In genomic region chr4:151760713-151761661, GRCh38 we compare ENCODE assay signal across 1 cellular context.
TF ChIP-seq lines count a peak whose summit lies in the region.

GATB (minus strand) TSS chr4:151761007; CDS start chr4:151760982, 25 bp downstream.

TF ChIP-seq in K562, 482 proteins besides CTCF, POLR2A, EP300 and RAD21 (continued from another document and continues in another):
- no peak for TF ChIP-seq ZNF696 (CRISPR knock-in tag; conservative IDR thresholded peaks at IDR 0.05)
- TF ChIP-seq ZBTB33 (CRISPR knock-in tag; IDR thresholded peaks at IDR 0.05): no peak
- TF ChIP-seq KAT7 (CRISPR knock-in tag; IDR thresholded peaks at IDR 0.05; ENCODE audit: borderline replicate concordance): peak; percentile 77; the same call in 1 of the 2 replicates
- TF ChIP-seq, protein P1, sequence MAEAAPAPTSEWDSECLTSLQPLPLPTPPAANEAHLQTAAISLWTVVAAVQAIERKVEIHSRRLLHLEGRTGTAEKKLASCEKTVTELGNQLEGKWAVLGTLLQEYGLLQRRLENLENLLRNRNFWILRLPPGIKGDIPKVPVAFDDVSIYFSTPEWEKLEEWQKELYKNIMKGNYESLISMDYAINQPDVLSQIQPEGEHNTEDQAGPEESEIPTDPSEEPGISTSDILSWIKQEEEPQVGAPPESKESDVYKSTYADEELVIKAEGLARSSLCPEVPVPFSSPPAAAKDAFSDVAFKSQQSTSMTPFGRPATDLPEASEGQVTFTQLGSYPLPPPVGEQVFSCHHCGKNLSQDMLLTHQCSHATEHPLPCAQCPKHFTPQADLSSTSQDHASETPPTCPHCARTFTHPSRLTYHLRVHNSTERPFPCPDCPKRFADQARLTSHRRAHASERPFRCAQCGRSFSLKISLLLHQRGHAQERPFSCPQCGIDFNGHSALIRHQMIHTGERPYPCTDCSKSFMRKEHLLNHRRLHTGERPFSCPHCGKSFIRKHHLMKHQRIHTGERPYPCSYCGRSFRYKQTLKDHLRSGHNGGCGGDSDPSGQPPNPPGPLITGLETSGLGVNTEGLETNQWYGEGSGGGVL (CRISPR knock-in tag; IDR thresholded peaks at IDR 0.05): no peak
- no peak for TF ChIP-seq XRCC4 (IDR thresholded peaks at IDR 0.05; ENCODE audit: extremely low read depth, insufficient read depth, insufficient read length)
- no peak for TF ChIP-seq POLR2AphosphoS2 (IDR thresholded peaks at IDR 0.05; ENCODE audit: low read length)
- no peak for TF ChIP-seq PCBP1 (IDR thresholded peaks at IDR 0.05; ENCODE audit: low read depth, low read length, poor library complexity, severe bottlenecking)
- TF ChIP-seq RREB1 (CRISPR knock-in tag; IDR thresholded peaks at IDR 0.05): no peak
- no peak for TF ChIP-seq KLF10 (CRISPR knock-in tag; IDR thresholded peaks at IDR 0.05)
- peak; percentile 89 for TF ChIP-seq MXI1 (IDR thresholded peaks at IDR 0.05; ENCODE audit: low read depth, low read length)
- TF ChIP-seq FOXJ3 (CRISPR knock-in tag; IDR thresholded peaks at IDR 0.05): no peak
- TF ChIP-seq, protein P2, sequence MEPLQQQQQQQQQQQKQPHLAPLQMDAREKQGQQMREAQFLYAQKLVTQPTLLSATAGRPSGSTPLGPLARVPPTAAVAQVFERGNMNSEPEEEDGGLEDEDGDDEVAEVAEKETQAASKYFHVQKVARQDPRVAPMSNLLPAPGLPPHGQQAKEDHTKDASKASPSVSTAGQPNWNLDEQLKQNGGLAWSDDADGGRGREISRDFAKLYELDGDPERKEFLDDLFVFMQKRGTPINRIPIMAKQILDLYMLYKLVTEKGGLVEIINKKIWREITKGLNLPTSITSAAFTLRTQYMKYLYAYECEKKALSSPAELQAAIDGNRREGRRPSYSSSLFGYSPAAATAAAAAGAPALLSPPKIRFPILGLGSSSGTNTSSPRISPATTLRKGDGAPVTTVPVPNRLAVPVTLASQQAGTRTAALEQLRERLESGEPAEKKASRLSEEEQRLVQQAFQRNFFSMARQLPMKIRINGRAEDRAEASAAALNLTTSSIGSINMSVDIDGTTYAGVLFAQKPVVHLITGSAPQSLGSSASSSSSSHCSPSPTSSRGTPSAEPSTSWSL (CRISPR knock-in tag; IDR thresholded peaks at IDR 0.05; ENCODE audit: borderline replicate concordance): no peak
- TF ChIP-seq CCAR2 (IDR thresholded peaks at IDR 0.05; ENCODE audit: low read depth, low read length): no peak
- no peak for TF ChIP-seq E2F5 (CRISPR knock-in tag; IDR thresholded peaks at IDR 0.05)
- TF ChIP-seq RFX5 (IDR thresholded peaks at IDR 0.05; ENCODE audit: low read depth, low read length): no peak
- TF ChIP-seq PYGO2 (tag; IDR thresholded peaks at IDR 0.05): no peak
- TF ChIP-seq EZH2 (IDR thresholded peaks at IDR 0.05; ENCODE audit: borderline replicate concordance, low read depth, low read length): no peak
- TF ChIP-seq ZSCAN32 (CRISPR knock-in tag; IDR thresholded peaks at IDR 0.05): no peak
- TF ChIP-seq NR0B1 (IDR thresholded peaks at IDR 0.05; ENCODE audit: partially characterized antibody): no peak
- no peak for TF ChIP-seq SMAD2 (IDR thresholded peaks at IDR 0.05; ENCODE audit: low read depth, low read length)
- no peak for TF ChIP-seq IRF2 (CRISPR knock-in tag; IDR thresholded peaks at IDR 0.05)
- TF ChIP-seq MIER1 (IDR thresholded peaks at IDR 0.05; ENCODE audit: low read depth): no peak
- TF ChIP-seq SMC3 (conservative IDR thresholded peaks at IDR 0.05; ENCODE audit: insufficient read depth, low read depth, low read length): no peak
- TF ChIP-seq KLF1 (tag; IDR thresholded peaks at IDR 0.05): no peak
- TF ChIP-seq ZNF347 (CRISPR knock-in tag; IDR thresholded peaks at IDR 0.05; ENCODE audit: low read depth): no peak
- 0 out of 2 replicates have a peak, but pooled peaks have one; percentile 41 for TF ChIP-seq CGGBP1 (CRISPR knock-in tag; IDR thresholded peaks at IDR 0.05)
- TF ChIP-seq ZNF512 (tag; IDR thresholded peaks at IDR 0.05): no peak
- TF ChIP-seq CXXC5 (CRISPR knock-in tag; IDR thresholded peaks at IDR 0.05): peak; percentile 53; the same call in 1 of the 2 replicates
- no peak for TF ChIP-seq HNRNPH1 (optimal IDR thresholded peaks at IDR 0.05; ENCODE audit: low read depth, low read length)
- no peak for TF ChIP-seq ZNF778 (CRISPR knock-in tag; IDR thresholded peaks at IDR 0.05)
- TF ChIP-seq NR2F6 (CRISPR knock-in tag; IDR thresholded peaks at IDR 0.05): no peak
- TF ChIP-seq SNIP1 (IDR thresholded peaks at IDR 0.05; ENCODE audit: low read depth): no peak
- TF ChIP-seq MLLT1 (IDR thresholded peaks at IDR 0.05): no peak
- no peak for TF ChIP-seq DPF2 (IDR thresholded peaks at IDR 0.05)
- peak; percentile 90 for TF ChIP-seq POLR2G (IDR thresholded peaks at IDR 0.05; ENCODE audit: low read depth, low read length)
- peak; percentile 56 for TF ChIP-seq NR2C1 (IDR thresholded peaks at IDR 0.05)
- TF ChIP-seq NR2C1 (tag; IDR thresholded peaks at IDR 0.05): peak; percentile 75
- TF ChIP-seq ZKSCAN8 (CRISPR knock-in tag; IDR thresholded peaks at IDR 0.05): no peak
- TF ChIP-seq PHB (CRISPR knock-in tag; IDR thresholded peaks at IDR 0.05): no peak
- TF ChIP-seq FOXP1 (CRISPR knock-in tag; IDR thresholded peaks at IDR 0.05): no peak
- peak; percentile 96 for TF ChIP-seq USF1 (CRISPR knock-in tag; IDR thresholded peaks at IDR 0.05)
- TF ChIP-seq, protein P3, sequence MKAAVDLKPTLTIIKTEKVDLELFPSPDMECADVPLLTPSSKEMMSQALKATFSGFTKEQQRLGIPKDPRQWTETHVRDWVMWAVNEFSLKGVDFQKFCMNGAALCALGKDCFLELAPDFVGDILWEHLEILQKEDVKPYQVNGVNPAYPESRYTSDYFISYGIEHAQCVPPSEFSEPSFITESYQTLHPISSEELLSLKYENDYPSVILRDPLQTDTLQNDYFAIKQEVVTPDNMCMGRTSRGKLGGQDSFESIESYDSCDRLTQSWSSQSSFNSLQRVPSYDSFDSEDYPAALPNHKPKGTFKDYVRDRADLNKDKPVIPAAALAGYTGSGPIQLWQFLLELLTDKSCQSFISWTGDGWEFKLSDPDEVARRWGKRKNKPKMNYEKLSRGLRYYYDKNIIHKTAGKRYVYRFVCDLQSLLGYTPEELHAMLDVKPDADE (conservative IDR thresholded peaks at IDR 0.05; ENCODE audit: control insufficient read depth, low read depth, low read length): peak; percentile 99
- TF ChIP-seq TEAD4 (IDR thresholded peaks at IDR 0.05; ENCODE audit: low read length): peak; percentile 39
- TF ChIP-seq TEAD4 (CRISPR knock-in tag; IDR thresholded peaks at IDR 0.05; ENCODE audit: borderline replicate concordance): no peak
